ENCODE assay signal across 18 cellular contexts in the genomic region with DNA sequence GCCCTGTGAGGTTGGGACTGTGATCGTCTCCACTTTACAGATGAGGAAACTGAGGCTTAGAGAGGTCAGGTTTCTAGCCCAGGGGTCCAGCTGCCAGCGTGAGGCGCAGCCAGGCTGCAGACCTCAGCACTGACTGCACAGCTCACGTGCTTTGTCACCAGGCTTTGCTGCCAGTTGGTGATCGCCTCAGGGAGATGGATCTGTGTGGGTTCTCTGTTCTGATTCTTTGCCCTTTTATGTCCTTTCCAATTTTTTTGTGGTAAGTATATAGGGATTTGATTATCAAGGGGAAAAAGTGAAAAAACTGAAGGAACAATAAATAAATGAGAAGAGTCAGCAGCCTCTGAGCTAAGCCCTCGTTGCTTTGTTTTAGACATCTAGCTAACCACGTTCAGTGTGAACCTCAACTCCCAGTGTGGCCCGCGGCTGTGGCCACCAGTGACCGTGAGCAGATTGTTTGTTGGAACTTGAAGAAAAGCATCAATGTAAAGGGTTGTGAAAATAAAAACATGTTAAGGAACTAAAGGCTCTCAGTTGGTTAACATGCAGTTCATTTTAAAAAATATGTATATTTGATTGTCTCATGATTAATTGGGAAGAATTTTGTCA.
A peak's percentile ranks its signal among the peaks of the same experiment; 100 is the strongest.
DNase-seq lines count a peak whose midpoint lies in the region; ATAC-seq and TF ChIP-seq lines count a peak whose summit lies in the region.
"Had no signal": no experiment of that assay in that cellular context is flagged by ENCODE, and none has a peak within 500 bp of the region (broad histone marks: within the 10 kb centered on the region; RNA-seq: fewer than 3 reads in every experiment).

No MANE protein-coding gene starts in this region.

- H3K27ac ChIP-seq in brain microvascular endothelial cell: no peak overlapping the region
- H3K27ac ChIP-seq: HL-60 had no signal

- no peak for ATAC-seq in activated CD8-positive, alpha-beta T cell treated with anti-CD3 and anti-CD28 coated beads, Interleukin-2, amount 10 ng/mL, durations not matched to agents 7 days and 5 days
- ATAC-seq in HG03521 (IDR thresholded peaks at IDR 0.05; ENCODE audit: unreplicated experiment): no peak
- ATAC-seq: GM12878, HCT116, PC-3 had no signal

- H3K4me3 Mint-ChIP-seq in activated CD8-positive, alpha-beta T cell treated with anti-CD3 and anti-CD28 coated beads, Interleukin-2, amount 10 ng/mL, durations not matched to agents 7 days and 5 days: no peak overlapping the region
- H3K4me3 Mint-ChIP-seq: CD4-positive, CD25-positive, alpha-beta regulatory T cell had no signal

- CTCF ChIA-PET in activated CD8-positive, alpha-beta T cell treated with anti-CD3 and anti-CD28 coated beads, Interleukin-2, amount 10 ng/mL, durations not matched to agents 7 days and 5 days (lab: Charles Lee): interaction anchor here (1.4 kb wide), 1 partner anchor 13 kb away, joined by 3 read pairs; no protein-coding TSS in a partner anchor

- H3K36me3 ChIP-seq in brain microvascular endothelial cell (replicated peaks): peaks cover 34% of the 10 kb centered on the region

- H3K4me3 ChIP-seq in brain microvascular endothelial cell (ENCODE audit: low read depth, low read length): no peak overlapping the region
- H3K4me3 ChIP-seq: GM12878 had no signal

- POLR2A ChIA-PET in activated CD8-positive, alpha-beta T cell treated with anti-CD3 and anti-CD28 coated beads, Interleukin-2, amount 10 ng/mL, durations not matched to agents 7 days and 5 days (lab: Charles Lee): no interaction called here

- no peaks in the 10 kb centered on the region for H3K27me3 ChIP-seq in brain microvascular endothelial cell (replicated peaks)

- peak overlapping the region; percentile 45 for H3K27ac Mint-ChIP-seq in activated CD8-positive, alpha-beta T cell treated with anti-CD3 and anti-CD28 coated beads, Interleukin-2, amount 10 ng/mL, durations not matched to agents 7 days and 5 days

- peaks cover 4% of the 10 kb centered on the region for H3K36me3 Mint-ChIP-seq in activated CD8-positive, alpha-beta T cell treated with anti-CD3 and anti-CD28 coated beads, Interleukin-2, amount 10 ng/mL, durations not matched to agents 7 days and 5 days (ENCODE audit: low read depth)

- no peak for DNase-seq in activated CD8-positive, alpha-beta T cell treated with anti-CD3 and anti-CD28 coated beads, Interleukin-2, amount 10 ng/mL, durations not matched to agents 7 days and 5 days
- DNase-seq in fibroblast of peridontal ligament (ENCODE audit: extremely low read depth) (peak; percentile 6), medulla oblongata (ENCODE audit: extremely low spot score) (peak; percentile 78), superior temporal gyrus (ENCODE audit: extremely low spot score) (peak; percentile 83), brain microvascular endothelial cell (no peak), GM19238 (ENCODE audit: insufficient read length, low spot score) (no peak), HuH-7.5 (ENCODE audit: low spot score) (no peak)
- DNase-seq: AML-193; CD4-positive, CD25-positive, alpha-beta regulatory T cell; DMS79; KBM-7; NCI-H2107; NCI-H226; PC-3 had no signal

- no peaks in the 10 kb centered on the region for H3K9me3 Mint-ChIP-seq in activated CD8-positive, alpha-beta T cell treated with anti-CD3 and anti-CD28 coated beads, Interleukin-2, amount 10 ng/mL, durations not matched to agents 7 days and 5 days (ENCODE audit: insufficient read depth)
- H3K9me3 Mint-ChIP-seq: CD4-positive, CD25-positive, alpha-beta regulatory T cell had no signal

- TF ChIP-seq CTCF in brain microvascular endothelial cell (IDR thresholded peaks at IDR 0.05; ENCODE audit: low read depth, low read length, missing control alignments): no peak

- H3K27me3 Mint-ChIP-seq in activated CD8-positive, alpha-beta T cell treated with anti-CD3 and anti-CD28 coated beads, Interleukin-2, amount 10 ng/mL, durations not matched to agents 7 days and 5 days (ENCODE audit: low read depth): no peaks in the 10 kb centered on the region
- H3K27me3 Mint-ChIP-seq: CD4-positive, CD25-positive, alpha-beta regulatory T cell had no signal

- no peaks in the 10 kb centered on the region for H3K4me1 Mint-ChIP-seq in activated CD8-positive, alpha-beta T cell treated with anti-CD3 and anti-CD28 coated beads, Interleukin-2, amount 10 ng/mL, durations not matched to agents 7 days and 5 days (ENCODE audit: low read depth)

- in situ Hi-C loops in brain microvascular endothelial cell (cut with HindIII; ENCODE audit: low pct_ligation_motif_present, low sequenced_read_pairs): no loop called here

Comparison
In these comparisons a context has a peak if more than half of its experiments do, and no peak if none do; other contexts are left out.
1. DNase-seq: peak in fibroblast of peridontal ligament (single experiment), medulla oblongata (single experiment) and superior temporal gyrus (single experiment); none in activated CD8-positive, alpha-beta T cell treated with anti-CD3 and anti-CD28 coated beads, Interleukin-2, amount 10 ng/mL, durations not matched to agents 7 days and 5 days (single experiment), brain microvascular endothelial cell (single experiment), GM19238 (single experiment) and HuH-7.5 (single experiment).